ENCODE assay signal across 29 cellular contexts in the genomic region with DNA sequence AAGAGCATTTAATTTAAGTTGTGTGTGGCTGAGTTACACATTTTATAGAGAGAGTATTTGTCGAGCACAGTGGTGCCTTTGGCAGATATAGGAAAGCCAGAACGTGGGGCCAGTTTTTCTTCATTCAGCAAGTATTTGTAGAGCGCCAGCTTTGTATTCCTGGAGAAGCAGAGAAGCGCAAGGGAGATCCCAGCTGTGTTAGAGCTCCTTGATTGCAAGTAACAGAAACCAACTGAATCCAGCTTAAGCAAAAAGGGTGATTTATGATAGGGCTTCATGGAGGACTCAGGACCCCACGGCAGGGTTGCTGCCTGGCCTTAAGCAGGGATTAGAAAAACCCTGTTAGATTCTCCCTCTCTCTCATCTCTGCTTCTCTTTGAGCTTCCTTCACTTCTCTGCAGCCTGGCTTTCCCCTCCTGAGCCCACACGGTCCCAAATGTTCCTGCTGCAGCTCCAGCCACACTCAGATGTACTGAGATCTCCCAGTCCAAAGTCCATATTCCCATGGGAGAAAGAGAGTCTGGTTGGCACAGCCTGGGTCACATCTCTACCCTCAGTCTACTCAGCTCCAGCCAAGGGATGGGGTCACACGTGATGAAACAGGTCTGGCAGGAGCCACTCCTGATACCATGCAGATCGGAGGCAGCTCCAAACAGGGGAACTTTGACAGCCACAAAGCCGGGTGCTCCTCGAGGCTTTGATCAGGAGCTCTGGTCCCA. TPM values are rescaled to one million over a fixed set of nuclear protein-coding genes. Genes with fewer than 3 reads are reported as not detected.
DNase-seq lines count a peak whose midpoint lies in the region; ATAC-seq, FAIRE-seq and TF ChIP-seq lines count a peak whose summit lies in the region.
"Had no signal": no experiment of that assay in that cellular context is flagged by ENCODE, and none has a peak within 500 bp of the region (broad histone marks: within the 10 kb centered on the region; RNA-seq: fewer than 3 reads in every experiment).

No MANE protein-coding gene starts in this region.

- no peak overlapping the region for H3K9ac ChIP-seq in HepG2 (ENCODE audit: insufficient read depth, low read depth, low read length)
- H3K9ac ChIP-seq: GM23248 had no signal

- H3K4me1 Mint-ChIP-seq in activated T-helper 2 cell treated with anti-CD3 and anti-CD28 coated beads, Interferon-gamma antibody, Interleukin-2, Interleukin-4, amounts not matched to agents 10 μg/mL and 5 μg/mL and 100 μg/mL, durations not matched to agents 14 hours and 24 hours and 36 hours (ENCODE audit: low read depth) = no peaks in the 10 kb centered on the region
- H3K4me1 Mint-ChIP-seq: activated CD4-positive, alpha-beta memory T cell treated with anti-CD3 and anti-CD28 coated beads, Interleukin-2, amount 10 ng/mL, durations not matched to agents 7 days and 5 days had no signal

- H3K27ac Mint-ChIP-seq in activated T-helper 2 cell treated with anti-CD3 and anti-CD28 coated beads, Interferon-gamma antibody, Interleukin-2, Interleukin-4, amounts not matched to agents 10 μg/mL and 5 μg/mL and 100 μg/mL, durations not matched to agents 14 hours and 24 hours and 36 hours = no peak overlapping the region
- H3K27ac Mint-ChIP-seq: activated CD4-positive, alpha-beta memory T cell treated with anti-CD3 and anti-CD28 coated beads, Interleukin-2, amount 10 ng/mL, durations not matched to agents 7 days and 5 days; stimulated activated naive CD8-positive, alpha-beta T cell treated with anti-CD3 and anti-CD28 coated beads, Interleukin-15, Interleukin-2, amounts not matched to agents 100 ng/mL and 50 ng/mL, for 24 hours had no signal

- no peaks in the 10 kb centered on the region; the same call in 1 of the 2 replicates for H4K20me1 ChIP-seq in HepG2 (ENCODE audit: insufficient read depth, low read length)

- H2AFZ ChIP-seq in HepG2 (ENCODE audit: low read length) = no peak overlapping the region
- H2AFZ ChIP-seq: GM23248 had no signal

- H3K27ac ChIP-seq in WERI-Rb-1 (peak overlapping the region; percentile 47), HepG2 (ENCODE audit: extremely low read length, insufficient read depth, low read length) (no peak overlapping the region), spleen (no peak overlapping the region), uterus (no peak overlapping the region)
- H3K27ac ChIP-seq: esophagus muscularis mucosa, GM23248, pancreas, tibial artery had no signal

- no peak for TF ChIP-seq CTCF in WERI-Rb-1 (IDR thresholded peaks at IDR 0.05; ENCODE audit: low read depth, low read length)
- no peak for TF ChIP-seq CTCF in HepG2 (CRISPR knock-in tag; IDR thresholded peaks at IDR 0.05)
- TF ChIP-seq CTCF in spleen (IDR thresholded peaks at IDR 0.05 in 8 of 11, conservative IDR thresholded peaks at IDR 0.05 in 3 of 11) = no peak
- TF ChIP-seq CTCF in uterus (IDR thresholded peaks at IDR 0.05) = no peak
- no peak for TF ChIP-seq CTCF in GM13977 (IDR thresholded peaks at IDR 0.05; ENCODE audit: extremely low read depth, insufficient read depth, missing control alignments)

- H3K36me3 ChIP-seq in WERI-Rb-1 (no peaks in the 10 kb centered on the region), HepG2 (replicated peaks in 1 of 2; ENCODE audit: control insufficient read depth in 1 of 2, insufficient read depth in 2 of 2, low read length in 2 of 2) (no peaks in the 10 kb centered on the region), spleen (no peaks in the 10 kb centered on the region), uterus (no peaks in the 10 kb centered on the region)
- H3K36me3 ChIP-seq: esophagus muscularis mucosa, pancreas, right atrium auricular region, tibial artery had no signal

- H3K4me2 ChIP-seq in HepG2 (ENCODE audit: low read depth, low read length) = no peak overlapping the region

- 71% methylated on average over 10 of the region's 10 CpGs for WGBS in HepG2 (ENCODE audit: low lambda C conversion rate)
- WGBS in spleen, 5 donors = 77 to 92% (median 90%) methylated on average over 10 of the region's 10 CpGs

- no peak for TF ChIP-seq EP300 in HepG2 (IDR thresholded peaks at IDR 0.05; ENCODE audit: low read depth in 2 of 2, low read length in 2 of 2)
- TF ChIP-seq EP300 in HepG2 (CRISPR knock-in tag; IDR thresholded peaks at IDR 0.05; ENCODE audit: borderline replicate concordance) = no peak

- no TSS peak for BruUV-seq in HepG2 (replicated peaks; lab: Mats Ljungman, UMichigan)

- H3K4me3 ChIP-seq in WERI-Rb-1 (ENCODE audit: low read depth, low read length) (no peak overlapping the region), HepG2 (replicated peaks in 1 of 3; ENCODE audit: insufficient read depth in 1 of 3, low read depth in 2 of 3, low read length in 3 of 3) (no peak overlapping the region; a peak in 1 of 6 replicates), spleen (no peak overlapping the region), uterus (no peak overlapping the region)
- H3K4me3 ChIP-seq: esophagus muscularis mucosa, GM23248, pancreas, right atrium auricular region, tibial artery had no signal

- ATAC-seq in HepG2 = peak; percentile 42; the same call in 2 of the 3 replicates
- ATAC-seq: naive thymus-derived CD8-positive, alpha-beta T cell had no signal

- H3K4me1 ChIP-seq in HepG2 (ENCODE audit: insufficient read depth, low read length) (peaks cover 14% of the 10 kb centered on the region), spleen (peaks cover 0 to 23% (median 9%) of the 10 kb centered on the region in 6 donors), uterus (no peaks in the 10 kb centered on the region)
- H3K4me1 ChIP-seq: pancreas had no signal

- CTCF ChIA-PET in HepG2 (lab: Yijun Ruan, JAX; ENCODE audit: low intra/inter-chr PET ratio, low total read pairs) = no interaction called here

- POLR2A ChIA-PET in HepG2 (lab: Yijun Ruan, JAX) = interaction anchor here (1.1 to 2.1 kb wide), 2 partner anchors 16 to 18 kb away, joined by 4 to 5 read pairs; partner anchors contain the start of gene UBTD1

- in situ Hi-C loops in HepG2 (cut with HindIII; ENCODE audit: extremely low pct_ligation_motif_present, low pct_unique_long_range_greater_than_20kb) (no loop called here), GM13977 (cut with MboI; ENCODE audit: low pct_unique_long_range_greater_than_20kb, low sequenced_read_pairs, unreplicated experiment) (no loop called here)

- TF ChIP-seq POLR2A in HepG2 (IDR thresholded peaks at IDR 0.05; ENCODE audit: insufficient read depth in 1 of 2, low read depth in 2 of 2, low read length in 2 of 2) (no peak), spleen (IDR thresholded peaks at IDR 0.05) (no peak), uterus (IDR thresholded peaks at IDR 0.05) (no peak)

- peaks cover 14% of the 10 kb centered on the region for H3K27me3 Mint-ChIP-seq in activated T-helper 2 cell treated with anti-CD3 and anti-CD28 coated beads, Interferon-gamma antibody, Interleukin-2, Interleukin-4, amounts not matched to agents 10 μg/mL and 5 μg/mL and 100 μg/mL, durations not matched to agents 14 hours and 24 hours and 36 hours (ENCODE audit: low read depth)
- H3K27me3 Mint-ChIP-seq: stimulated activated naive CD8-positive, alpha-beta T cell treated with anti-CD3 and anti-CD28 coated beads, Interleukin-15, Interleukin-2, amounts not matched to agents 100 ng/mL and 50 ng/mL, for 24 hours had no signal

- H3K79me2 ChIP-seq in HepG2 (ENCODE audit: insufficient read depth, low read length) = no peaks in the 10 kb centered on the region

- no peak for TF ChIP-seq RAD21 in HepG2 (CRISPR knock-in tag; IDR thresholded peaks at IDR 0.05)

- H3K9me3 ChIP-seq in WERI-Rb-1 (ENCODE audit: severe bottlenecking) (no peaks in the 10 kb centered on the region), HepG2 (ENCODE audit: low read length) (no peaks in the 10 kb centered on the region), spleen (no peaks in the 10 kb centered on the region), uterus (no peaks in the 10 kb centered on the region)
- H3K9me3 ChIP-seq: esophagus muscularis mucosa, pancreas, right atrium auricular region, tibial artery had no signal

- intact Hi-C loops in HepG2 (cut with micrococcal nuclease; ENCODE audit: unreplicated experiment) = no loop called here
- intact Hi-C loops in spleen (cut with DNase I; ENCODE audit: low total_unique reads) = no loop called here
- intact Hi-C loops in activated T-helper 2 cell treated with anti-CD3 and anti-CD28 coated beads, Interferon-gamma antibody, Interleukin-2, Interleukin-4, amounts not matched to agents 10 μg/mL and 5 μg/mL and 100 μg/mL, durations not matched to agents 14 hours and 24 hours and 36 hours (cut with micrococcal nuclease) = no loop called here
- intact Hi-C loops in uterus (cut with DNase I; ENCODE audit: low total_unique reads) = no loop called here

- DNase-seq in NCI-H510A treated with DMSO at 0.1 percent for 48 hours (lab: John Stamatoyannopoulos, UW) (peak; percentile 11), NCI-H510A (lab: John Stamatoyannopoulos, UW) (no peak), WERI-Rb-1 (peak; percentile 72), HepG2 (ENCODE audit: low spot score) (peak; percentile 33), spleen (peak; percentile 10), uterus (no peak), GM13977 (ENCODE audit: low spot score) (no peak)
- DNase-seq in activated T-helper 2 cell treated with anti-CD3 and anti-CD28 coated beads, Interferon-gamma antibody, Interleukin-2, Interleukin-4, amounts not matched to agents 10 μg/mL and 5 μg/mL and 100 μg/mL, durations not matched to agents 14 hours and 24 hours and 36 hours (ENCODE audit: low spot score) = no peak
- DNase-seq: activated CD4-positive, alpha-beta memory T cell treated with anti-CD3 and anti-CD28 coated beads, Interleukin-2, amount 10 ng/mL, durations not matched to agents 7 days and 5 days; activated effector memory CD4-positive, alpha-beta T cell treated with Interleukin-2 at 50 U/mL for 16 hours; AML-193; CD8-positive, alpha-beta memory T cell; cerebellar nuclear complex; effector CD4-positive, alpha-beta T cell; GM23248; KBM-7; left cardiac atrium; naive thymus-derived CD8-positive, alpha-beta T cell; NCI-H146; NCI-H2171 treated with DMSO at 0.1 percent for 48 hours; OCI-M1; SHP77; tibial artery had no signal

- FAIRE-seq in HepG2 (lab: Jason Lieb, UNC) = no peak
- FAIRE-seq: frontal cortex, pancreas had no signal

- H3K4me3 Mint-ChIP-seq in activated T-helper 2 cell treated with anti-CD3 and anti-CD28 coated beads, Interferon-gamma antibody, Interleukin-2, Interleukin-4, amounts not matched to agents 10 μg/mL and 5 μg/mL and 100 μg/mL, durations not matched to agents 14 hours and 24 hours and 36 hours (ENCODE audit: low read depth) = no peak overlapping the region
- H3K4me3 Mint-ChIP-seq: activated CD4-positive, alpha-beta memory T cell treated with anti-CD3 and anti-CD28 coated beads, Interleukin-2, amount 10 ng/mL, durations not matched to agents 7 days and 5 days; CD8-positive, alpha-beta memory T cell; naive thymus-derived CD8-positive, alpha-beta T cell; stimulated activated naive CD8-positive, alpha-beta T cell treated with anti-CD3 and anti-CD28 coated beads, Interleukin-15, Interleukin-2, amounts not matched to agents 100 ng/mL and 50 ng/mL, for 24 hours had no signal

- no peaks in the 10 kb centered on the region for H3K9me3 Mint-ChIP-seq in activated T-helper 2 cell treated with anti-CD3 and anti-CD28 coated beads, Interferon-gamma antibody, Interleukin-2, Interleukin-4, amounts not matched to agents 10 μg/mL and 5 μg/mL and 100 μg/mL, durations not matched to agents 14 hours and 24 hours and 36 hours
- H3K9me3 Mint-ChIP-seq: activated CD4-positive, alpha-beta memory T cell treated with anti-CD3 and anti-CD28 coated beads, Interleukin-2, amount 10 ng/mL, durations not matched to agents 7 days and 5 days; CD8-positive, alpha-beta memory T cell; naive thymus-derived CD8-positive, alpha-beta T cell; stimulated activated naive CD8-positive, alpha-beta T cell treated with anti-CD3 and anti-CD28 coated beads, Interleukin-15, Interleukin-2, amounts not matched to agents 100 ng/mL and 50 ng/mL, for 24 hours had no signal

- H3K36me3 Mint-ChIP-seq in activated T-helper 2 cell treated with anti-CD3 and anti-CD28 coated beads, Interferon-gamma antibody, Interleukin-2, Interleukin-4, amounts not matched to agents 10 μg/mL and 5 μg/mL and 100 μg/mL, durations not matched to agents 14 hours and 24 hours and 36 hours (ENCODE audit: low read depth) = no peaks in the 10 kb centered on the region
- H3K36me3 Mint-ChIP-seq: CD8-positive, alpha-beta memory T cell; naive thymus-derived CD8-positive, alpha-beta T cell had no signal

- no peaks in the 10 kb centered on the region for H3K27me3 ChIP-seq in WERI-Rb-1 (ENCODE audit: insufficient read depth, low read depth, severe bottlenecking)
- no peaks in the 10 kb centered on the region for H3K27me3 ChIP-seq in HepG2 (ENCODE audit: control insufficient read depth in 1 of 2, insufficient read depth in 2 of 2, low read length in 2 of 2)
- H3K27me3 ChIP-seq in spleen (replicated peaks in 1 of 7) = no peaks in the 10 kb centered on the region
- no peaks in the 10 kb centered on the region for H3K27me3 ChIP-seq in uterus
- H3K27me3 ChIP-seq: esophagus muscularis mucosa, pancreas, right atrium auricular region, tibial artery had no signal

RNA-seq across cellular contexts. Expression of gene UBTD1, which starts 16.7 kb away (rescaled TPM):
- 5.8 and 7.9 TPM in 2 replicates for total RNA-seq in HepG2 (2016; rRNA removed; fragmentation: Illumina TruSeq; extraction: Trizol)
- total RNA-seq in HepG2 (2016; cell fraction: cytosol; rRNA removed; fragmentation: Illumina TruSeq; extraction: Trizol; ENCODE audit: low read depth) = 9.2 and 11.9 TPM in 2 replicates
- total RNA-seq in HepG2 (2016; cell fraction: insoluble cytoplasmic fraction; rRNA removed; fragmentation: Illumina TruSeq; extraction: Trizol) = 6.4 and 7.1 TPM in 2 replicates
- 14.8 and 18.5 TPM in 2 replicates for total RNA-seq in HepG2 (2016; cell fraction: membrane; rRNA removed; fragmentation: Illumina TruSeq; extraction: Trizol)
- total RNA-seq in HepG2 (2016; cell fraction: nucleus; rRNA removed; fragmentation: Illumina TruSeq; extraction: Trizol) = 2.4 and 3.1 TPM in 2 replicates
- 10.0 and 11.4 TPM in 2 replicates for polyA plus RNA-seq in HepG2 (2011; rRNA removed)
- polyA plus RNA-seq in HepG2 (2011; cell fraction: cytosol; rRNA removed) = 9.4 and 14.7 TPM in 2 replicates
- 8.0 and 8.7 TPM in 2 replicates for polyA plus RNA-seq in HepG2 (2011; cell fraction: nucleus; rRNA removed)
- polyA plus RNA-seq in HepG2 (2012) = 3.0 and 5.7 TPM in 2 replicates
- polyA plus RNA-seq in HepG2 (2016; cell fraction: cytosol; fragmentation: Illumina TruSeq; extraction: Trizol; ENCODE audit: low read depth) = 15.7 and 20.7 TPM in 2 replicates
- polyA plus RNA-seq in HepG2 (2016; cell fraction: insoluble cytoplasmic fraction; fragmentation: Illumina TruSeq; extraction: Trizol; ENCODE audit: low read depth) = 7.6 and 9.1 TPM in 2 replicates
- polyA plus RNA-seq in HepG2 (2016; cell fraction: membrane; fragmentation: Illumina TruSeq; extraction: Trizol; ENCODE audit: low read depth) = 18.5 and 20.4 TPM in 2 replicates
- polyA plus RNA-seq in HepG2 (2016; cell fraction: nucleus; fragmentation: Illumina TruSeq; extraction: Trizol; ENCODE audit: insufficient read depth, low read depth) = 7.0 and 8.0 TPM in 2 replicates
- 3.1 and 12.1 TPM in 2 replicates for polyA minus RNA-seq in HepG2 (2011; rRNA and poly(A)+ RNA removed; ENCODE audit: low replicate concordance)
- 5.4 and 6.2 TPM in 2 replicates for polyA minus RNA-seq in HepG2 (2011; cell fraction: cytosol; rRNA and poly(A)+ RNA removed)
- 1.4 and 1.5 TPM in 2 replicates for polyA minus RNA-seq in HepG2 (2011; cell fraction: nucleus; rRNA and poly(A)+ RNA removed)
- total RNA-seq in spleen = 10 to 100 TPM in 6 of 7 donors, 1 to 10 TPM in 1; 8.0 to 17.6 (median 12.1) TPM
- polyA plus RNA-seq in spleen = 10 to 100 TPM in 1 of 3 donors, 1 to 10 TPM in 2; 4.5 to 11.5 (median 6.8) TPM
- total RNA-seq in activated T-helper 2 cell treated with anti-CD3 and anti-CD28 coated beads, Interferon-gamma antibody, Interleukin-2, Interleukin-4, amounts not matched to agents 10 μg/mL and 5 μg/mL and 100 μg/mL, durations not matched to agents 14 hours and 24 hours and 36 hours = 1.6 and 1.8 TPM in 2 replicates
- total RNA-seq in uterus = 10 to 100 TPM in 1 of 4 donors, 1 to 10 TPM in 2, under 1 TPM in 1; 0.29 to 25.9 (median 6.7) TPM

RNA-seq across cellular contexts. Expression of gene MMS19, which starts 17.2 kb away (rescaled TPM):
- total RNA-seq in HepG2 (2016; rRNA removed; fragmentation: Illumina TruSeq; extraction: Trizol) (76.4 and 95.9 TPM in 2 replicates), spleen (10 to 100 TPM; 54.5 to 91.5 (median 59.7) TPM), uterus (10 to 100 TPM; 44.6 to 87.7 (median 73.7) TPM)
- total RNA-seq in HepG2 (2016; cell fraction: cytosol; rRNA removed; fragmentation: Illumina TruSeq; extraction: Trizol; ENCODE audit: low read depth) = 27.5 and 31.1 TPM in 2 replicates
- total RNA-seq in HepG2 (2016; cell fraction: insoluble cytoplasmic fraction; rRNA removed; fragmentation: Illumina TruSeq; extraction: Trizol) = 79.3 and 88.8 TPM in 2 replicates
- total RNA-seq in HepG2 (2016; cell fraction: membrane; rRNA removed; fragmentation: Illumina TruSeq; extraction: Trizol) = 38.8 and 43.6 TPM in 2 replicates
- total RNA-seq in HepG2 (2016; cell fraction: nucleus; rRNA removed; fragmentation: Illumina TruSeq; extraction: Trizol) = 62.7 and 83.1 TPM in 2 replicates
- polyA plus RNA-seq in HepG2 (2011; rRNA removed) (106 and 107 TPM in 2 replicates), spleen (100 to 1,000 TPM in 1 of 3 donors, 10 to 100 TPM in 2; 53.5 to 101 (median 78.7) TPM)
- polyA plus RNA-seq in HepG2 (2011; cell fraction: cytosol; rRNA removed) = 89.6 and 111 TPM in 2 replicates
- polyA plus RNA-seq in HepG2 (2011; cell fraction: nucleus; rRNA removed) = 266 and 333 TPM in 2 replicates
- 58.1 and 64.4 TPM in 2 replicates for polyA plus RNA-seq in HepG2 (2012)
- polyA plus RNA-seq in HepG2 (2016; cell fraction: cytosol; fragmentation: Illumina TruSeq; extraction: Trizol; ENCODE audit: low read depth) = 12.2 and 14.0 TPM in 2 replicates
- 75.8 and 88.6 TPM in 2 replicates for polyA plus RNA-seq in HepG2 (2016; cell fraction: insoluble cytoplasmic fraction; fragmentation: Illumina TruSeq; extraction: Trizol; ENCODE audit: low read depth)
- 26.7 and 29.6 TPM in 2 replicates for polyA plus RNA-seq in HepG2 (2016; cell fraction: membrane; fragmentation: Illumina TruSeq; extraction: Trizol; ENCODE audit: low read depth)
- polyA plus RNA-seq in HepG2 (2016; cell fraction: nucleus; fragmentation: Illumina TruSeq; extraction: Trizol; ENCODE audit: insufficient read depth, low read depth) = 128 and 129 TPM in 2 replicates
- polyA minus RNA-seq in HepG2 (2011; rRNA and poly(A)+ RNA removed; ENCODE audit: low replicate concordance) = 188 and 392 TPM in 2 replicates
- 76.6 and 90.0 TPM in 2 replicates for polyA minus RNA-seq in HepG2 (2011; cell fraction: cytosol; rRNA and poly(A)+ RNA removed)
- polyA minus RNA-seq in HepG2 (2011; cell fraction: nucleus; rRNA and poly(A)+ RNA removed) = 109 and 123 TPM in 2 replicates
- 106 and 108 TPM in 2 replicates for total RNA-seq in activated T-helper 2 cell treated with anti-CD3 and anti-CD28 coated beads, Interferon-gamma antibody, Interleukin-2, Interleukin-4, amounts not matched to agents 10 μg/mL and 5 μg/mL and 100 μg/mL, durations not matched to agents 14 hours and 24 hours and 36 hours

RNA-seq across cellular contexts. Expression of gene ANKRD2, which starts 57.2 kb away (rescaled TPM):
- total RNA-seq in HepG2 (2016; rRNA removed; fragmentation: Illumina TruSeq; extraction: Trizol) (not detected in 2 replicates), spleen (not detected), uterus (under 1 TPM in 2 of 4 donors, not detected in 2; 0.43 to 0.48 TPM)
- not detected in 2 replicates for total RNA-seq in HepG2 (2016; cell fraction: cytosol; rRNA removed; fragmentation: Illumina TruSeq; extraction: Trizol; ENCODE audit: low read depth)
- total RNA-seq in HepG2 (2016; cell fraction: insoluble cytoplasmic fraction; rRNA removed; fragmentation: Illumina TruSeq; extraction: Trizol) = not detected in 2 replicates
- total RNA-seq in HepG2 (2016; cell fraction: membrane; rRNA removed; fragmentation: Illumina TruSeq; extraction: Trizol) = not detected in 2 replicates
- total RNA-seq in HepG2 (2016; cell fraction: nucleus; rRNA removed; fragmentation: Illumina TruSeq; extraction: Trizol) = not detected in 2 replicates
- polyA plus RNA-seq in HepG2 (2011; rRNA removed) (not detected in 2 replicates), spleen (under 1 TPM; 0.10 to 0.52 (median 0.18) TPM)
- not detected in 2 replicates for polyA plus RNA-seq in HepG2 (2011; cell fraction: cytosol; rRNA removed)
- not detected in 2 replicates for polyA plus RNA-seq in HepG2 (2011; cell fraction: nucleus; rRNA removed)
- not detected in 2 replicates for polyA plus RNA-seq in HepG2 (2012)
- not detected in 2 replicates for polyA plus RNA-seq in HepG2 (2016; cell fraction: cytosol; fragmentation: Illumina TruSeq; extraction: Trizol; ENCODE audit: low read depth)
- polyA plus RNA-seq in HepG2 (2016; cell fraction: insoluble cytoplasmic fraction; fragmentation: Illumina TruSeq; extraction: Trizol; ENCODE audit: low read depth) = not detected in 2 replicates
- not detected in 2 replicates for polyA plus RNA-seq in HepG2 (2016; cell fraction: membrane; fragmentation: Illumina TruSeq; extraction: Trizol; ENCODE audit: low read depth)
- not detected in 2 replicates for polyA plus RNA-seq in HepG2 (2016; cell fraction: nucleus; fragmentation: Illumina TruSeq; extraction: Trizol; ENCODE audit: insufficient read depth, low read depth)
- polyA minus RNA-seq in HepG2 (2011; rRNA and poly(A)+ RNA removed; ENCODE audit: low replicate concordance) = 0.09 TPM in 1 of 2 replicates, not detected in the other
- not detected in 2 replicates for polyA minus RNA-seq in HepG2 (2011; cell fraction: cytosol; rRNA and poly(A)+ RNA removed)
- not detected in 2 replicates for polyA minus RNA-seq in HepG2 (2011; cell fraction: nucleus; rRNA and poly(A)+ RNA removed)
- total RNA-seq in activated T-helper 2 cell treated with anti-CD3 and anti-CD28 coated beads, Interferon-gamma antibody, Interleukin-2, Interleukin-4, amounts not matched to agents 10 μg/mL and 5 μg/mL and 100 μg/mL, durations not matched to agents 14 hours and 24 hours and 36 hours = 0.18 and 0.57 TPM in 2 replicates
- total RNA-seq: CD8-positive, alpha-beta memory T cell; frontal cortex; GM23248; HT1080; naive thymus-derived CD8-positive, alpha-beta T cell had no signal
- polyA plus RNA-seq: CD8-positive, alpha-beta memory T cell; GM23248; naive thymus-derived CD8-positive, alpha-beta T cell had no signal

Comparison
In these comparisons a context has a peak if more than half of its experiments do, and no peak if none do; other contexts are left out.
1. DNase-seq: peak in NCI-H510A treated with DMSO at 0.1 percent for 48 hours (single experiment), WERI-Rb-1 (single experiment), HepG2 (single experiment) and spleen (single experiment); none in NCI-H510A (single experiment), activated T-helper 2 cell treated with anti-CD3 and anti-CD28 coated beads, Interferon-gamma antibody, Interleukin-2, Interleukin-4, amounts not matched to agents 10 μg/mL and 5 μg/mL and 100 μg/mL, durations not matched to agents 14 hours and 24 hours and 36 hours (single experiment), uterus (0 of 2) and GM13977 (single experiment).